22 cellular contexts compared by ENCODE assay signal in genomic region chr2:102014041-102014345, GRCh38. TPM values are rescaled to one million over a fixed set of nuclear protein-coding genes. Genes with fewer than 3 reads are reported as not detected.
A peak's percentile ranks its signal among the peaks of the same experiment; 100 is the strongest.
DNase-seq lines count a peak whose midpoint lies in the region; ATAC-seq and TF ChIP-seq lines count a peak whose summit lies in the region.
"Had no signal": no experiment of that assay in that cellular context is flagged by ENCODE, and none has a peak within 500 bp of the region (broad histone marks: within the 10 kb centered on the region; RNA-seq: fewer than 3 reads in every experiment).

No MANE protein-coding gene starts in this region.

- peak; percentile 56 for ATAC-seq in HG02610 (IDR thresholded peaks at IDR 0.05; ENCODE audit: unreplicated experiment)
- peak; percentile 67 to 75 for ATAC-seq in stimulated activated naive B cell treated with anti-CD40 and anti-IgM and Interleukin-4, amounts not matched to agents 10 μg/mL and 1 μg/mL and 100 μg/mL, for 72 hours (replicated peaks)
- no peak for ATAC-seq in HG03108 (IDR thresholded peaks at IDR 0.05; ENCODE audit: unreplicated experiment)
- ATAC-seq: Panc1 had no signal

- H3K4me3 ChIP-seq in OCI-LY3 (ENCODE audit: low read length) (no peak overlapping the region), H7 (ENCODE audit: insufficient read depth, low read depth, low read length) (no peak overlapping the region)

- H2AFZ ChIP-seq in OCI-LY3 (ENCODE audit: low read depth, low read length): no peak overlapping the region

- H3K9me3 ChIP-seq in OCI-LY3 (ENCODE audit: insufficient read depth, low read length): no peaks in the 10 kb centered on the region
- H3K9me3 ChIP-seq: BE2C had no signal

- peak overlapping the region; percentile 49 for H3K27ac ChIP-seq in OCI-LY3 (ENCODE audit: low read length)

- peaks cover 15% of the 10 kb centered on the region for H3K36me3 Mint-ChIP-seq in activated T-cell treated with anti-CD3 and anti-CD28 coated beads, Interleukin-2, amount 50 U/mL, for 24 hours (ENCODE audit: low read depth)
- peaks cover 0 to 3% of the 10 kb centered on the region in 2 donors for H3K36me3 Mint-ChIP-seq in stimulated activated naive B cell treated with anti-CD40 and anti-IgM and Interleukin-4, amounts not matched to agents 10 μg/mL and 1 μg/mL and 100 μg/mL, for 72 hours

- DNase-seq in activated T-cell treated with anti-CD3 and anti-CD28 coated beads, Interleukin-2, amount 50 U/mL, for 24 hours: no peak
- no peak for DNase-seq in activated T-cell treated with anti-CD3 and anti-CD28 coated beads, Interleukin-2, amount 50 U/mL, for 48 hours
- no peak for DNase-seq in stimulated activated naive B cell treated with anti-CD40 and anti-IgM and Interleukin-4, amounts not matched to agents 10 μg/mL and 1 μg/mL and 100 μg/mL, for 72 hours
- no peak for DNase-seq in H7
- DNase-seq: BE2C; DMS53; GDM1; Karpas-422; MV-4-11; NCI-H1105 treated with DMSO at 0.1 percent for 48 hours; NCI-H2029 treated with DMSO at 0.1 percent for 48 hours; NCI-H226; NCI-H524; NCI-H774; NK-92 treated with Interleukin-12 subunit alpha and Interleukin-12 subunit beta, amount 100 ng/mL, for 24 hours; SIG-M5 had no signal

- H3K9me3 Mint-ChIP-seq in activated T-cell treated with anti-CD3 and anti-CD28 coated beads, Interleukin-2, amount 50 U/mL, for 24 hours: peaks cover 15% of the 10 kb centered on the region
- H3K9me3 Mint-ChIP-seq in stimulated activated naive B cell treated with anti-CD40 and anti-IgM and Interleukin-4, amounts not matched to agents 10 μg/mL and 1 μg/mL and 100 μg/mL, for 72 hours: peaks cover 0 to 6% of the 10 kb centered on the region in 2 donors

- H3K27ac Mint-ChIP-seq in activated T-cell treated with anti-CD3 and anti-CD28 coated beads, Interleukin-2, amount 50 U/mL, for 24 hours: peak overlapping the region; percentile 87
- peak overlapping the region; percentile 14 for H3K27ac Mint-ChIP-seq in stimulated activated naive B cell treated with anti-CD40 and anti-IgM and Interleukin-4, amounts not matched to agents 10 μg/mL and 1 μg/mL and 100 μg/mL, for 72 hours

- peaks cover 61% of the 10 kb centered on the region for H3K4me1 Mint-ChIP-seq in activated T-cell treated with anti-CD3 and anti-CD28 coated beads, Interleukin-2, amount 50 U/mL, for 24 hours (ENCODE audit: low read depth)
- H3K4me1 Mint-ChIP-seq in stimulated activated naive B cell treated with anti-CD40 and anti-IgM and Interleukin-4, amounts not matched to agents 10 μg/mL and 1 μg/mL and 100 μg/mL, for 72 hours: peaks cover 14 to 43% of the 10 kb centered on the region in 2 donors

- H3K27me3 Mint-ChIP-seq in activated T-cell treated with anti-CD3 and anti-CD28 coated beads, Interleukin-2, amount 50 U/mL, for 24 hours: no peaks in the 10 kb centered on the region
- no peaks in the 10 kb centered on the region for H3K27me3 Mint-ChIP-seq in stimulated activated naive B cell treated with anti-CD40 and anti-IgM and Interleukin-4, amounts not matched to agents 10 μg/mL and 1 μg/mL and 100 μg/mL, for 72 hours

- no peak overlapping the region for H3K9ac ChIP-seq in OCI-LY3 (ENCODE audit: low read length)

- H3K4me3 Mint-ChIP-seq in activated T-cell treated with anti-CD3 and anti-CD28 coated beads, Interleukin-2, amount 50 U/mL, for 24 hours: no peak overlapping the region
- H3K4me3 Mint-ChIP-seq in stimulated activated naive B cell treated with anti-CD40 and anti-IgM and Interleukin-4, amounts not matched to agents 10 μg/mL and 1 μg/mL and 100 μg/mL, for 72 hours: no peak overlapping the region

- no peaks in the 10 kb centered on the region for H3K79me2 ChIP-seq in OCI-LY3 (ENCODE audit: low read length)

- no peaks in the 10 kb centered on the region for H4K20me1 ChIP-seq in OCI-LY3 (ENCODE audit: insufficient read depth, low read length)

- peak overlapping the region; percentile 1; the same call in 1 of the 2 replicates for H3K4me2 ChIP-seq in OCI-LY3 (ENCODE audit: low read length)

- H3K36me3 ChIP-seq in OCI-LY3 (replicated peaks; ENCODE audit: low read depth, low read length) (peaks cover 16% of the 10 kb centered on the region), H7 (replicated peaks; ENCODE audit: control insufficient read depth, insufficient read depth, low read length) (no peaks in the 10 kb centered on the region)
- H3K36me3 ChIP-seq: BE2C had no signal

- H3K27me3 ChIP-seq in OCI-LY3 (ENCODE audit: low read depth, low read length) (no peaks in the 10 kb centered on the region), H7 (ENCODE audit: control insufficient read depth, insufficient read depth, low read length) (no peaks in the 10 kb centered on the region)
- H3K27me3 ChIP-seq: BE2C had no signal

- H3K4me1 ChIP-seq in OCI-LY3 (ENCODE audit: low read length): peaks cover 51% of the 10 kb centered on the region
- H3K4me1 ChIP-seq: BE2C had no signal

- no peak for TF ChIP-seq CTCF in OCI-LY3 (IDR thresholded peaks at IDR 0.05; ENCODE audit: low read depth, low read length)

RNA-seq across cellular contexts. Expression of gene IL1R2, which starts 22.2 kb away (rescaled TPM):
- 0.17 and 0.44 TPM in 2 replicates for total RNA-seq in H7 (2014; rRNA removed; shearing (Covaris generic))
- total RNA-seq: A673, M059J had no signal
